Comparison of ENCODE assay signal across 23 cellular contexts in the genomic region with DNA sequence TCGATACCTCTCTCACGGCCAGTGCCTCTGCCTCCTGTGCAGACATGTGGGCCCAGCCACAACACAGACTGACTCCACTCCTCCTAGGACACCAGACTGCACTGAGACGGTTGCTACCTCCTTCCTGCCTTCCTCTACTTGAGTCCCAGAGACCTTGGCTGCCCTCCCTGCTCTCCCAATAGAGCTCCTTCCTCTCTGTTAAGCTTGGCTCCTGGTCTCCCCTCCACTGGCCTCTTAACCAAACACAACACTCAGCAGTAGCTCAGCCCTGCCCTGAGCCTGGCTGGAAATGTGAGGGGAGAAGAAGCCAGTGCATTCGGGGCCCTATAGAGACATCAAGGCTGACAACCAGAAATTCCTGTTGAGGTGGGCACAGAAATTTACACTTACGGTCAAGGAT.
DNase-seq lines count a peak whose midpoint lies in the region; ATAC-seq, FAIRE-seq and TF ChIP-seq lines count a peak whose summit lies in the region.
"Had no signal": no experiment of that assay in that cellular context is flagged by ENCODE, and none has a peak within 500 bp of the region (broad histone marks: within the 10 kb centered on the region; RNA-seq: fewer than 3 reads in every experiment).

No MANE protein-coding gene starts in this region.

- no peak overlapping the region for H3K27ac Mint-ChIP-seq in activated CD4-positive, alpha-beta T cell treated with anti-CD3 and anti-CD28 coated beads, Interleukin-2, amount 10 ng/mL, durations not matched to agents 24 days and 14 days
- H3K27ac Mint-ChIP-seq in activated CD4-positive, alpha-beta T cell treated with anti-CD3 and anti-CD28 coated beads for 36 hours = no peak overlapping the region
- H3K27ac Mint-ChIP-seq in osteocyte (ENCODE audit: unreplicated experiment) = no peak overlapping the region
- H3K27ac Mint-ChIP-seq: B cell; CD4-positive, CD25-positive, alpha-beta regulatory T cell; CD8-positive, alpha-beta T cell; HFFc6 had no signal

- POLR2A ChIA-PET in activated CD4-positive, alpha-beta T cell treated with anti-CD3 and anti-CD28 coated beads for 36 hours (lab: Charles Lee) = no interaction called here

- no peak overlapping the region for H3K4me3 Mint-ChIP-seq in activated CD4-positive, alpha-beta T cell treated with anti-CD3 and anti-CD28 coated beads, Interleukin-2, amount 10 ng/mL, durations not matched to agents 24 days and 14 days
- no peak overlapping the region for H3K4me3 Mint-ChIP-seq in activated CD4-positive, alpha-beta T cell treated with anti-CD3 and anti-CD28 coated beads for 36 hours
- no peak overlapping the region for H3K4me3 Mint-ChIP-seq in osteocyte (ENCODE audit: unreplicated experiment)
- H3K4me3 Mint-ChIP-seq: B cell; CD4-positive, CD25-positive, alpha-beta regulatory T cell; CD8-positive, alpha-beta T cell; HFFc6 had no signal

- TF ChIP-seq EP300 in esophagus muscularis mucosa (IDR thresholded peaks at IDR 0.05) = no peak

- CTCF ChIA-PET in activated CD4-positive, alpha-beta T cell treated with anti-CD3 and anti-CD28 coated beads for 36 hours (lab: Charles Lee) = interaction anchor here (0.6 kb wide), 1 partner anchor 1027 kb away, joined by 4 read pairs; no protein-coding TSS in a partner anchor

- no peak for FAIRE-seq in GM19239 (lab: Jason Lieb, UNC)
- FAIRE-seq: A204.1, GM12878, H54 had no signal

- H3K27me3 Mint-ChIP-seq in activated CD4-positive, alpha-beta T cell treated with anti-CD3 and anti-CD28 coated beads, Interleukin-2, amount 10 ng/mL, durations not matched to agents 24 days and 14 days = peaks cover 10% of the 10 kb centered on the region
- no peaks in the 10 kb centered on the region for H3K27me3 Mint-ChIP-seq in activated CD4-positive, alpha-beta T cell treated with anti-CD3 and anti-CD28 coated beads for 36 hours
- H3K27me3 Mint-ChIP-seq in osteocyte (ENCODE audit: unreplicated experiment) = peaks cover 6% of the 10 kb centered on the region

- peak; percentile 42 for DNase-seq in activated CD4-positive, alpha-beta T cell treated with anti-CD3 and anti-CD28 coated beads, Interleukin-2, amount 10 ng/mL, durations not matched to agents 24 days and 14 days
- DNase-seq in activated CD4-positive, alpha-beta T cell treated with anti-CD3 and anti-CD28 coated beads for 36 hours = no peak
- no peak for DNase-seq in DND-41
- peak; percentile 88 for DNase-seq in esophagus muscularis mucosa (ENCODE audit: extremely low spot score)
- DNase-seq in osteocyte (ENCODE audit: extremely low spot score, unreplicated experiment) = peak; percentile 72
- DNase-seq in GM19239 (ENCODE audit: insufficient read length, low spot score) = no peak
- DNase-seq: CD4-positive, CD25-positive, alpha-beta regulatory T cell; CD8-positive, alpha-beta T cell; DMS153; EL; GDM1; GOT3; HFFc6 had no signal

- 69% methylated on average over 5 of the region's 5 CpGs for WGBS in esophagus muscularis mucosa

- ATAC-seq in activated CD4-positive, alpha-beta T cell treated with anti-CD3 and anti-CD28 coated beads for 36 hours = no peak
- peak; percentile 29; the same call in 1 of the 3 replicates for ATAC-seq in DND-41 (ENCODE audit: insufficient read depth, low read depth)
- no peak for ATAC-seq in HG02840 (IDR thresholded peaks at IDR 0.05; ENCODE audit: low FRiP score, unreplicated experiment)
- ATAC-seq: CD8-positive, alpha-beta T cell; GM12878 had no signal

- H3K36me3 ChIP-seq in DND-41 (ENCODE audit: insufficient read depth, low read length) (no peaks in the 10 kb centered on the region), esophagus muscularis mucosa (no peaks in the 10 kb centered on the region)
- H3K36me3 ChIP-seq: BLaER1, HAP-1 had no signal

- no peaks in the 10 kb centered on the region for H3K79me2 ChIP-seq in DND-41 (ENCODE audit: insufficient read depth, low read length)

- H3K4me1 ChIP-seq in DND-41 (ENCODE audit: insufficient read depth, low read length) (no peaks in the 10 kb centered on the region), esophagus muscularis mucosa (no peaks in the 10 kb centered on the region)
- H3K4me1 ChIP-seq: BLaER1, Caco-2, HAP-1 had no signal

- no peaks in the 10 kb centered on the region for H3K36me3 Mint-ChIP-seq in activated CD4-positive, alpha-beta T cell treated with anti-CD3 and anti-CD28 coated beads, Interleukin-2, amount 10 ng/mL, durations not matched to agents 24 days and 14 days (ENCODE audit: low read depth)
- H3K36me3 Mint-ChIP-seq in activated CD4-positive, alpha-beta T cell treated with anti-CD3 and anti-CD28 coated beads for 36 hours (ENCODE audit: low read depth) = no peaks in the 10 kb centered on the region
- no peaks in the 10 kb centered on the region for H3K36me3 Mint-ChIP-seq in osteocyte (ENCODE audit: unreplicated experiment)
- H3K36me3 Mint-ChIP-seq: CD4-positive, CD25-positive, alpha-beta regulatory T cell; CD8-positive, alpha-beta T cell had no signal

- H3K9me3 ChIP-seq in DND-41 (ENCODE audit: insufficient read depth, low read length, severe bottlenecking) (no peaks in the 10 kb centered on the region), esophagus muscularis mucosa (peaks cover 0 to 12% (median 5%) of the 10 kb centered on the region in 4 donors)
- H3K9me3 ChIP-seq: HAP-1 had no signal

- no peaks in the 10 kb centered on the region for H3K4me1 Mint-ChIP-seq in activated CD4-positive, alpha-beta T cell treated with anti-CD3 and anti-CD28 coated beads, Interleukin-2, amount 10 ng/mL, durations not matched to agents 24 days and 14 days
- H3K4me1 Mint-ChIP-seq in activated CD4-positive, alpha-beta T cell treated with anti-CD3 and anti-CD28 coated beads for 36 hours = no peaks in the 10 kb centered on the region
- H3K4me1 Mint-ChIP-seq in osteocyte (ENCODE audit: unreplicated experiment) = no peaks in the 10 kb centered on the region
- H3K4me1 Mint-ChIP-seq: B cell; CD4-positive, CD25-positive, alpha-beta regulatory T cell had no signal

- H3K27me3 ChIP-seq in DND-41 (ENCODE audit: insufficient read depth, low read length, poor library complexity) (no peaks in the 10 kb centered on the region), esophagus muscularis mucosa (peaks cover 0 to 20% (median 0%) of the 10 kb centered on the region in 4 donors)
- H3K27me3 ChIP-seq: BLaER1 had no signal

- H3K9me3 Mint-ChIP-seq in activated CD4-positive, alpha-beta T cell treated with anti-CD3 and anti-CD28 coated beads, Interleukin-2, amount 10 ng/mL, durations not matched to agents 24 days and 14 days = no peaks in the 10 kb centered on the region
- peaks cover 2% of the 10 kb centered on the region for H3K9me3 Mint-ChIP-seq in activated CD4-positive, alpha-beta T cell treated with anti-CD3 and anti-CD28 coated beads for 36 hours (ENCODE audit: low read depth)
- H3K9me3 Mint-ChIP-seq in osteocyte (ENCODE audit: unreplicated experiment) = no peaks in the 10 kb centered on the region
- H3K9me3 Mint-ChIP-seq: HFFc6 had no signal

- no peak for TF ChIP-seq POLR2A in esophagus muscularis mucosa (IDR thresholded peaks at IDR 0.05; ENCODE audit: low read depth)

- no peaks in the 10 kb centered on the region for H4K20me1 ChIP-seq in DND-41 (ENCODE audit: insufficient read depth, low read length)
- H4K20me1 ChIP-seq: BLaER1 had no signal

- H3K4me2 ChIP-seq in DND-41 (ENCODE audit: insufficient read depth, low read length) = no peak overlapping the region
- H3K4me2 ChIP-seq: BLaER1 had no signal

- no peak overlapping the region for H2AFZ ChIP-seq in DND-41 (ENCODE audit: low read depth, low read length)

- H3K27ac ChIP-seq in DND-41 (ENCODE audit: low read length) = no peak overlapping the region
- no peak overlapping the region for H3K27ac ChIP-seq in esophagus muscularis mucosa (replicated peaks in 1 of 4)
- H3K27ac ChIP-seq: 22Rv1, BLaER1, C4-2B had no signal

- intact Hi-C loops in activated CD4-positive, alpha-beta T cell treated with anti-CD3 and anti-CD28 coated beads, Interleukin-2, amount 10 ng/mL, durations not matched to agents 24 days and 14 days (cut with micrococcal nuclease) = no loop called here
- intact Hi-C loops in activated CD4-positive, alpha-beta T cell treated with anti-CD3 and anti-CD28 coated beads for 36 hours (cut with DNase I, micrococcal nuclease) = no loop called here
- intact Hi-C loops in esophagus muscularis mucosa (cut with DNase I) = no loop called here

- H3K4me3 ChIP-seq in DND-41 (ENCODE audit: low read depth in 1 of 2, low read length in 2 of 2) (no peak overlapping the region), esophagus muscularis mucosa (no peak overlapping the region)
- H3K4me3 ChIP-seq: BLaER1, GM12878, HAP-1 had no signal

- H3K9ac ChIP-seq in DND-41 (ENCODE audit: low read depth, low read length) = no peak overlapping the region
- H3K9ac ChIP-seq: BLaER1 had no signal

- TF ChIP-seq CTCF in DND-41 (IDR thresholded peaks at IDR 0.05; ENCODE audit: borderline replicate concordance, extremely low read depth, low read length, poor library complexity, severe bottlenecking) (no peak), esophagus muscularis mucosa (IDR thresholded peaks at IDR 0.05) (no peak), osteocyte (IDR thresholded peaks at IDR 0.05) (no peak)

Comparison
In these comparisons a context has a peak if more than half of its experiments do, and no peak if none do; other contexts are left out.
1. DNase-seq: peak in activated CD4-positive, alpha-beta T cell treated with anti-CD3 and anti-CD28 coated beads, Interleukin-2, amount 10 ng/mL, durations not matched to agents 24 days and 14 days (single experiment), esophagus muscularis mucosa (single experiment) and osteocyte (single experiment); none in activated CD4-positive, alpha-beta T cell treated with anti-CD3 and anti-CD28 coated beads for 36 hours (single experiment), DND-41 (single experiment) and GM19239 (single experiment).